ENCODE assay signal across 1 cellular context in genomic region chrX:154349359-154349935, GRCh38.
TF ChIP-seq lines count a peak whose summit lies in the region.

No MANE protein-coding gene starts in this region.

TF ChIP-seq in HepG2, 621 proteins besides CTCF, POLR2A, EP300 and RAD21:
- no peak for TF ChIP-seq ZNF180 (CRISPR knock-in tag; IDR thresholded peaks at IDR 0.05; ENCODE audit: borderline replicate concordance, low read depth)
- no peak for TF ChIP-seq AKAP8 (CRISPR knock-in tag; IDR thresholded peaks at IDR 0.05)
- TF ChIP-seq MEF2D (CRISPR knock-in tag; IDR thresholded peaks at IDR 0.05), result no peak
- TF ChIP-seq, protein P1, sequence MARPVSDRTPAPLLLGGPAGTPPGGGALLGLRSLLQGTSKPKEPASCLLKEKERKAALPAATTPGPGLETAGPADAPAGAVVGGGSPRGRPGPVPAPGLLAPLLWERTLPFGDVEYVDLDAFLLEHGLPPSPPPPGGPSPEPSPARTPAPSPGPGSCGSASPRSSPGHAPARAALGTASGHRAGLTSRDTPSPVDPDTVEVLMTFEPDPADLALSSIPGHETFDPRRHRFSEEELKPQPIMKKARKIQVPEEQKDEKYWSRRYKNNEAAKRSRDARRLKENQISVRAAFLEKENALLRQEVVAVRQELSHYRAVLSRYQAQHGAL (CRISPR knock-in tag; IDR thresholded peaks at IDR 0.05; ENCODE audit: not compliant biosample characterization), result no peak
- TF ChIP-seq, protein P2, sequence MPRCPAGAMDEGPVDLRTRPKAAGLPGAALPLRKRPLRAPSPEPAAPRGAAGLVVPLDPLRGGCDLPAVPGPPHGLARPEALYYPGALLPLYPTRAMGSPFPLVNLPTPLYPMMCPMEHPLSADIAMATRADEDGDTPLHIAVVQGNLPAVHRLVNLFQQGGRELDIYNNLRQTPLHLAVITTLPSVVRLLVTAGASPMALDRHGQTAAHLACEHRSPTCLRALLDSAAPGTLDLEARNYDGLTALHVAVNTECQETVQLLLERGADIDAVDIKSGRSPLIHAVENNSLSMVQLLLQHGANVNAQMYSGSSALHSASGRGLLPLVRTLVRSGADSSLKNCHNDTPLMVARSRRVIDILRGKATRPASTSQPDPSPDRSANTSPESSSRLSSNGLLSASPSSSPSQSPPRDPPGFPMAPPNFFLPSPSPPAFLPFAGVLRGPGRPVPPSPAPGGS (CRISPR knock-in tag; IDR thresholded peaks at IDR 0.05), result no peak
- TF ChIP-seq, protein P3, sequence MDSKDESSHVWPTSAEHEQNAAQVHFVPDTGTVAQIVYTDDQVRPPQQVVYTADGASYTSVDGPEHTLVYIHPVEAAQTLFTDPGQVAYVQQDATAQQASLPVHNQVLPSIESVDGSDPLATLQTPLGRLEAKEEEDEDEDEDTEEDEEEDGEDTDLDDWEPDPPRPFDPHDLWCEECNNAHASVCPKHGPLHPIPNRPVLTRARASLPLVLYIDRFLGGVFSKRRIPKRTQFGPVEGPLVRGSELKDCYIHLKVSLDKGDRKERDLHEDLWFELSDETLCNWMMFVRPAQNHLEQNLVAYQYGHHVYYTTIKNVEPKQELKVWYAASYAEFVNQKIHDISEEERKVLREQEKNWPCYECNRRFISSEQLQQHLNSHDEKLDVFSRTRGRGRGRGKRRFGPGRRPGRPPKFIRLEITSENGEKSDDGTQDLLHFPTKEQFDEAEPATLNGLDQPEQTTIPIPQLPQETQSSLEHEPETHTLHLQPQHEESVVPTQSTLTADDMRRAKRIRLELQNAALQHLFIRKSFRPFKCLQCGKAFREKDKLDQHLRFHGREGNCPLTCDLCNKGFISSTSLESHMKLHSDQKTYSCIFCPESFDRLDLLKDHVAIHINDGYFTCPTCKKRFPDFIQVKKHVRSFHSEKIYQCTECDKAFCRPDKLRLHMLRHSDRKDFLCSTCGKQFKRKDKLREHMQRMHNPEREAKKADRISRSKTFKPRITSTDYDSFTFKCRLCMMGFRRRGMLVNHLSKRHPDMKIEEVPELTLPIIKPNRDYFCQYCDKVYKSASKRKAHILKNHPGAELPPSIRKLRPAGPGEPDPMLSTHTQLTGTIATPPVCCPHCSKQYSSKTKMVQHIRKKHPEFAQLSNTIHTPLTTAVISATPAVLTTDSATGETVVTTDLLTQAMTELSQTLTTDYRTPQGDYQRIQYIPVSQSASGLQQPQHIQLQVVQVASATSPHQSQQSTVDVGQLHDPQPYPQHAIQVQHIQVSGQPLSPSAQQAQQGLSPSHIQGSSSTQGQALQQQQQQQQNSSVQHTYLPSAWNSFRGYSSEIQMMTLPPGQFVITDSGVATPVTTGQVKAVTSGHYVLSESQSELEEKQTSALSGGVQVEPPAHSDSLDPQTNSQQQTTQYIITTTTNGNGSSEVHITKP (CRISPR knock-in tag; IDR thresholded peaks at IDR 0.05; ENCODE audit: low read depth), result no peak
- no peak for TF ChIP-seq ZNF629 (CRISPR knock-in tag; conservative IDR thresholded peaks at IDR 0.05)
- no peak for TF ChIP-seq ZBTB20 (CRISPR knock-in tag; IDR thresholded peaks at IDR 0.05; ENCODE audit: borderline replicate concordance, low read depth)
- no peak for TF ChIP-seq ZNF414 (CRISPR knock-in tag; IDR thresholded peaks at IDR 0.05)
- TF ChIP-seq, protein P4, sequence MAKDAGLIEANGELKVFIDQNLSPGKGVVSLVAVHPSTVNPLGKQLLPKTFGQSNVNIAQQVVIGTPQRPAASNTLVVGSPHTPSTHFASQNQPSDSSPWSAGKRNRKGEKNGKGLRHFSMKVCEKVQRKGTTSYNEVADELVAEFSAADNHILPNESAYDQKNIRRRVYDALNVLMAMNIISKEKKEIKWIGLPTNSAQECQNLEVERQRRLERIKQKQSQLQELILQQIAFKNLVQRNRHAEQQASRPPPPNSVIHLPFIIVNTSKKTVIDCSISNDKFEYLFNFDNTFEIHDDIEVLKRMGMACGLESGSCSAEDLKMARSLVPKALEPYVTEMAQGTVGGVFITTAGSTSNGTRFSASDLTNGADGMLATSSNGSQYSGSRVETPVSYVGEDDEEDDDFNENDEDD (CRISPR knock-in tag; IDR thresholded peaks at IDR 0.05; ENCODE audit: borderline replicate concordance), result no peak
- TF ChIP-seq ZNF17 (CRISPR knock-in tag; IDR thresholded peaks at IDR 0.05), result no peak
